Comparison of ENCODE assay signal across 15 cellular contexts in genomic region chr11:70579376-70579955, GRCh38.
A peak's percentile ranks its signal among the peaks of the same experiment; 100 is the strongest.
DNase-seq lines count a peak whose midpoint lies in the region; ATAC-seq and TF ChIP-seq lines count a peak whose summit lies in the region.
"Had no signal": no experiment of that assay in that cellular context is flagged by ENCODE, and none has a peak within 500 bp of the region (broad histone marks: within the 10 kb centered on the region; RNA-seq: fewer than 3 reads in every experiment).

No MANE protein-coding gene starts in this region.

- ATAC-seq in heart right ventricle (no peak), left lung (no peak)
- ATAC-seq: HepG2 had no signal

- H3K27ac ChIP-seq in heart right ventricle (no peak overlapping the region), spleen (no peak overlapping the region), left lung (no peak overlapping the region)

- TF ChIP-seq CTCF in heart right ventricle (IDR thresholded peaks at IDR 0.05) (no peak), chondrocyte (IDR thresholded peaks at IDR 0.05) (no peak), neural crest cell (conservative IDR thresholded peaks at IDR 0.05) (no peak), spleen (IDR thresholded peaks at IDR 0.05 in 8 of 11, conservative IDR thresholded peaks at IDR 0.05 in 3 of 11) (no peak), GM13976 (IDR thresholded peaks at IDR 0.05; ENCODE audit: borderline replicate concordance, control extremely low read depth, extremely low read depth, insufficient read depth, missing control alignments) (no peak), left lung (IDR thresholded peaks at IDR 0.05) (no peak)

- no peak for TF ChIP-seq POLR2A in spleen (IDR thresholded peaks at IDR 0.05)

- H3K4me1 ChIP-seq in heart right ventricle, result no peaks in the 10 kb centered on the region
- H3K4me1 ChIP-seq in spleen, result no peaks in the 10 kb centered on the region
- H3K4me1 ChIP-seq in HAP-1, result no peaks in the 10 kb centered on the region
- no peaks in the 10 kb centered on the region for H3K4me1 ChIP-seq in left lung

- in situ Hi-C loops in GM13976 (cut with MboI; ENCODE audit: low sequenced_read_pairs, unreplicated experiment) (no loop called here), HAP-1 (cut with MboI; ENCODE audit: low sequenced_read_pairs) (no loop called here)

- intact Hi-C loops in cardiac septum (cut with DNase I) (no loop called here), heart right ventricle (cut with DNase I) (no loop called here), spleen (cut with DNase I; ENCODE audit: low total_unique reads) (no loop called here), left lung (cut with DNase I) (no loop called here)

- DNase-seq in cardiac septum (ENCODE audit: low spot score) (peak; percentile 70), heart right ventricle (no peak), chondrocyte (ENCODE audit: low spot score) (peak; percentile 83), neural crest cell (ENCODE audit: low read depth, low spot score) (no peak), spleen (peak; percentile 59), GM13976 (ENCODE audit: low spot score) (no peak), HAP-1 (ENCODE audit: low spot score in 2 of 2) (no peak), left lung (no peak)
- DNase-seq: ACHN; C1 segment of cervical spinal cord; CD4-positive, alpha-beta memory T cell; DMS79 treated with DMSO at 0.1 percent for 48 hours; EL had no signal

- H3K4me1 Mint-ChIP-seq in chondrocyte (ENCODE audit: low read depth) (no peaks in the 10 kb centered on the region), neural crest cell (peaks cover 6% of the 10 kb centered on the region)
- H3K4me1 Mint-ChIP-seq: B cell; CD4-positive, alpha-beta memory T cell had no signal

- H3K9me3 ChIP-seq in heart right ventricle (no peaks in the 10 kb centered on the region), spleen (no peaks in the 10 kb centered on the region), HAP-1 (no peaks in the 10 kb centered on the region), left lung (no peaks in the 10 kb centered on the region)

- peaks cover 0 to under 1% (median 0%) of the 10 kb centered on the region in 7 donors for H3K27me3 ChIP-seq in heart right ventricle
- H3K27me3 ChIP-seq in spleen (replicated peaks in 1 of 7), result peaks cover 0 to 2% (median 0%) of the 10 kb centered on the region in 7 donors
- H3K27me3 ChIP-seq in HAP-1 (ENCODE audit: low read depth), result no peaks in the 10 kb centered on the region
- H3K27me3 ChIP-seq in left lung, result no peaks in the 10 kb centered on the region

- 82 to 92% methylated on average over 14 of the region's 14 CpGs for WGBS in heart right ventricle, 2 donors
- WGBS in spleen, 5 donors, result 83 to 93% (median 85%) methylated on average over 10 to 14 of the region's 14 CpGs

- H3K36me3 Mint-ChIP-seq in chondrocyte (ENCODE audit: low read depth) (no peaks in the 10 kb centered on the region), neural crest cell (ENCODE audit: low read depth) (no peaks in the 10 kb centered on the region)
- H3K36me3 Mint-ChIP-seq: CD4-positive, alpha-beta memory T cell had no signal

- no peaks in the 10 kb centered on the region for H3K9me3 Mint-ChIP-seq in chondrocyte (ENCODE audit: low read depth)
- H3K9me3 Mint-ChIP-seq in neural crest cell, result no peaks in the 10 kb centered on the region
- H3K9me3 Mint-ChIP-seq: CD4-positive, alpha-beta memory T cell had no signal

- H3K4me3 ChIP-seq in heart right ventricle, result no peak overlapping the region
- no peak overlapping the region for H3K4me3 ChIP-seq in spleen
- H3K4me3 ChIP-seq in HAP-1, result no peak overlapping the region
- H3K4me3 ChIP-seq in left lung, result no peak overlapping the region

- H3K27ac Mint-ChIP-seq in chondrocyte (ENCODE audit: unreplicated experiment) (no peak overlapping the region), neural crest cell (ENCODE audit: unreplicated experiment) (peak overlapping the region; percentile 62)
- H3K27ac Mint-ChIP-seq: B cell; CD4-positive, alpha-beta memory T cell had no signal

- H3K4me3 Mint-ChIP-seq in chondrocyte (ENCODE audit: unreplicated experiment) (no peak overlapping the region), neural crest cell (no peak overlapping the region)
- H3K4me3 Mint-ChIP-seq: B cell; CD4-positive, alpha-beta memory T cell had no signal

- peaks cover 8% of the 10 kb centered on the region for H3K27me3 Mint-ChIP-seq in chondrocyte (ENCODE audit: low read depth)
- H3K27me3 Mint-ChIP-seq in neural crest cell (ENCODE audit: low read depth), result no peaks in the 10 kb centered on the region
- H3K27me3 Mint-ChIP-seq: B cell had no signal

- H3K36me3 ChIP-seq in heart right ventricle (no peaks in the 10 kb centered on the region), spleen (no peaks in the 10 kb centered on the region), HAP-1 (replicated peaks) (no peaks in the 10 kb centered on the region), left lung (no peaks in the 10 kb centered on the region)

Comparison
In these comparisons a context has a peak if more than half of its experiments do, and no peak if none do; other contexts are left out.
1. DNase-seq: peak in cardiac septum (single experiment), chondrocyte (single experiment) and spleen (single experiment); none in heart right ventricle (0 of 2), neural crest cell (single experiment), GM13976 (single experiment), HAP-1 (0 of 2) and left lung (0 of 2).